19 cellular contexts compared by ENCODE assay signal in genomic region chr1:82562448-82562847, GRCh38.
"Had no signal": no experiment of that assay in that cellular context is flagged by ENCODE, and none has a peak within 500 bp of the region (broad histone marks: within the 10 kb centered on the region; RNA-seq: fewer than 3 reads in every experiment).

No MANE protein-coding gene starts in this region.

- H3K27me3 ChIP-seq: esophagus muscularis mucosa, hepatocyte, tibial artery had no signal

- H3K4me3 ChIP-seq: coronary artery, esophagus muscularis mucosa, hepatocyte, tibial artery had no signal

- H3K79me2 ChIP-seq: hepatocyte, parathyroid adenoma had no signal

- ATAC-seq: activated CD4-positive, CD25-positive, alpha-beta regulatory T cell treated with anti-CD3 and anti-CD28 coated beads, Interleukin-2, amount 50 U/mL, for 24 hours; left cardiac atrium; naive thymus-derived CD4-positive, alpha-beta T cell; stimulated activated naive CD8-positive, alpha-beta T cell treated with anti-CD3 and anti-CD28 coated beads, Interleukin-15, Interleukin-2, amounts not matched to agents 100 U/mL and 50 U/mL, for 24 hours had no signal

- H3K9ac ChIP-seq: parathyroid adenoma had no signal

- H3K9me3 ChIP-seq: esophagus muscularis mucosa, tibial artery had no signal

- H3K36me3 ChIP-seq: esophagus muscularis mucosa, tibial artery had no signal

- DNase-seq: activated CD4-positive, alpha-beta T cell treated with anti-CD3 and anti-CD28 coated beads, Interleukin-2, amount 50 U/mL, for 1 hour; activated CD8-positive, alpha-beta memory T cell treated with anti-CD3 and anti-CD28 coated beads for 24 hours; activated CD8-positive, alpha-beta memory T cell treated with anti-CD3 and anti-CD28 coated beads, Interleukin-2, amount 50 U/mL, for 48 hours; activated gamma-delta T cell; activated T-cell treated with anti-CD3 and anti-CD28 coated beads, Interleukin-2, amount 50 U/mL, for 48 hours; effector CD8-positive, alpha-beta T cell; left cardiac atrium; mesendoderm; naive thymus-derived CD4-positive, alpha-beta T cell; stimulated activated CD4-positive, alpha-beta T cell treated with anti-CD3 and anti-CD28 coated beads, Interleukin-12 subunit alpha, Interleukin-12 subunit beta, amount 100 ng/mL, for 4 hours; stimulated activated CD4-positive, alpha-beta T cell treated with anti-CD3 and anti-CD28 coated beads, Interleukin-1b, Interleukin-23, amount 100 ng/mL, for 48 hours; stimulated activated naive CD8-positive, alpha-beta T cell treated with anti-CD3 and anti-CD28 coated beads, Interleukin-15, Interleukin-2, amounts not matched to agents 100 U/mL and 50 U/mL, for 24 hours; substantia nigra; tibial artery had no signal

- H2AFZ ChIP-seq: hepatocyte, parathyroid adenoma had no signal

- H3K27ac ChIP-seq: coronary artery, esophagus muscularis mucosa, hepatocyte, parathyroid adenoma, tibial artery had no signal

- H3K4me2 ChIP-seq: hepatocyte had no signal
